20 cellular contexts compared by ENCODE assay signal in the genomic region with DNA sequence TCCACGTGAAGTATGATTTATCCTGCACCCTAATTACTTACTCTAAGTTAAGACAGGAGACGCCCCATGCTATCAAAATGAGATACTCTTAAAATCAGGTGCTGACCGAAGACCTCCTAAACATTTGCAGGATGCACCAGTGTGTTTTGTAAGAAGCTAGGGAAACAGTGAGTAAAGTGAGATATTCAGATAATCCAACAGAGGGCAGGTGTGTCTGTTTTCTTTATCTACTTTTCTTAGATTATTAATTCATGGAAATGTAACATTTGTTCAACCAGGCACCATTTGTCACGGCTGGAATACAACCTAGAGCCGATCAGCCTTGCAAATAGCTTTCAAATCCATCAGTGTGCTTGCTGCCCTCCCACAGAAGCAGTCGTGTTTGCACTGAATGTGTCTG.
A peak's percentile ranks its signal among the peaks of the same experiment; 100 is the strongest.
DNase-seq lines count a peak whose midpoint lies in the region; ATAC-seq and TF ChIP-seq lines count a peak whose summit lies in the region.
"Had no signal": no experiment of that assay in that cellular context is flagged by ENCODE, and none has a peak within 500 bp of the region (broad histone marks: within the 10 kb centered on the region; RNA-seq: fewer than 3 reads in every experiment).

No MANE protein-coding gene starts in this region.

- H3K4me2 ChIP-seq in MM.1S (ENCODE audit: low read depth, low read length) (no peak overlapping the region), mammary epithelial cell (ENCODE audit: insufficient read depth, low read depth, low read length) (no peak overlapping the region), mesenchymal stem cell (ENCODE audit: low read length, poor library complexity, severe bottlenecking) (no peak overlapping the region)

- H3K79me2 ChIP-seq in MM.1S (ENCODE audit: low read length) = no peaks in the 10 kb centered on the region
- H3K79me2 ChIP-seq in mammary epithelial cell (ENCODE audit: insufficient read depth, low read length) = no peaks in the 10 kb centered on the region

- H3K36me3 ChIP-seq in MM.1S (replicated peaks; ENCODE audit: insufficient read depth, low read length) (no peaks in the 10 kb centered on the region), mammary epithelial cell (ENCODE audit: insufficient read depth, low read length) (no peaks in the 10 kb centered on the region), mesenchymal stem cell (ENCODE audit: control insufficient read depth in 1 of 2, insufficient read depth in 2 of 2, low read depth in 1 of 2, low read length in 2 of 2) (no peaks in the 10 kb centered on the region)
- H3K36me3 ChIP-seq: WERI-Rb-1 had no signal

- no peak for DNase-seq in MM.1S
- no peak for DNase-seq in mammary epithelial cell
- DNase-seq in mesenchymal stem cell = peak; percentile 4
- no peak for DNase-seq in COLO668 (lab: John Stamatoyannopoulos, UW; ENCODE audit: unreplicated experiment)
- DNase-seq in NCI-H446 treated with DMSO at 0.1 percent for 48 hours (lab: John Stamatoyannopoulos, UW) = no peak
- DNase-seq: activated CD4-positive, alpha-beta T cell treated with anti-CD3 and anti-CD28 coated beads, Interleukin-2, amount 50 U/mL, for 4 hours; activated T-cell treated with anti-CD3 and anti-CD28 coated beads, Interleukin-2, amount 50 U/mL, for 1 hour; GF-D8; naive thymus-derived CD4-positive, alpha-beta T cell; NCI-H1417 treated with DMSO at 0.1 percent for 48 hours; posterior cingulate gyrus; stimulated activated CD4-positive, alpha-beta T cell treated with anti-CD3 and anti-CD28 coated beads, Interleukin-2, amount 100 ng/mL, for 48 hours; T-helper 1 cell; WERI-Rb-1 had no signal

- no peak overlapping the region for H4K8ac ChIP-seq in mesenchymal stem cell (ENCODE audit: low read length)

- H3K4me1 ChIP-seq in MM.1S (ENCODE audit: low read length) = no peaks in the 10 kb centered on the region
- H3K4me1 ChIP-seq in mammary epithelial cell (ENCODE audit: insufficient read depth, low read length) = no peaks in the 10 kb centered on the region
- H3K4me1 ChIP-seq in mesenchymal stem cell (ENCODE audit: control insufficient read depth, insufficient read depth, low read depth, low read length) = no peaks in the 10 kb centered on the region

- peak; percentile 37 for TF ChIP-seq CTCF in C4-2B (conservative IDR thresholded peaks at IDR 0.05)
- TF ChIP-seq CTCF in MM.1S (IDR thresholded peaks at IDR 0.05; ENCODE audit: low read length) = peak; percentile 18; the same call in 1 of the 2 replicates
- TF ChIP-seq CTCF in mammary epithelial cell (conservative IDR thresholded peaks at IDR 0.05 in 1 of 2, IDR thresholded peaks at IDR 0.05 in 1 of 2; ENCODE audit: extremely low read depth in 1 of 2, insufficient read depth in 1 of 2, low read depth in 1 of 2, low read length in 2 of 2) = peak; percentile 2 to 22

- CTCF ChIA-PET in mammary epithelial cell (lab: Charles Lee; ENCODE audit: low non-redundant PET) = no interaction called here

- dilution Hi-C loops in mammary epithelial cell (cut with HindIII; ENCODE audit: low sequenced_read_pairs) = no loop called here

- H3K4ac ChIP-seq in mesenchymal stem cell (ENCODE audit: low read depth in 1 of 2, low read length in 2 of 2) = no peak overlapping the region

- H3K9me3 ChIP-seq in MM.1S (replicated peaks; ENCODE audit: insufficient read depth, low read length) (no peaks in the 10 kb centered on the region), mammary epithelial cell (replicated peaks; ENCODE audit: insufficient read depth, low read length) (no peaks in the 10 kb centered on the region), mesenchymal stem cell (ENCODE audit: control insufficient read depth, low read length) (no peaks in the 10 kb centered on the region)

- H2BK120ac ChIP-seq in mesenchymal stem cell (ENCODE audit: low read depth, low read length) = no peak overlapping the region

- H3K23ac ChIP-seq in mesenchymal stem cell (ENCODE audit: low read length in 2 of 2) = no peak overlapping the region

- ATAC-seq in HG03108 (IDR thresholded peaks at IDR 0.05; ENCODE audit: unreplicated experiment) (no peak), GM19397 (IDR thresholded peaks at IDR 0.05; ENCODE audit: unreplicated experiment) (no peak)
- ATAC-seq: activated naive CD4-positive, alpha-beta T cell treated with anti-CD3 and anti-CD28 coated beads, Interleukin-2, amount 50 U/mL, for 72 hours; naive thymus-derived CD4-positive, alpha-beta T cell had no signal

- H3K27ac ChIP-seq in C4-2B (no peak overlapping the region), MM.1S (ENCODE audit: low read length) (no peak overlapping the region), mammary epithelial cell (ENCODE audit: insufficient read depth, low read depth, low read length) (no peak overlapping the region), mesenchymal stem cell (ENCODE audit: low read length, poor library complexity, severe bottlenecking) (no peak overlapping the region)
- H3K27ac ChIP-seq: RWPE1, skin epidermis, WERI-Rb-1 had no signal

- no peak overlapping the region for H3K9ac ChIP-seq in MM.1S (ENCODE audit: low read length)
- H3K9ac ChIP-seq in mammary epithelial cell (ENCODE audit: insufficient read depth, low read length) = no peak overlapping the region
- H3K9ac ChIP-seq in mesenchymal stem cell (ENCODE audit: low read length) = no peak overlapping the region

- H4K20me1 ChIP-seq in MM.1S (ENCODE audit: insufficient read depth, low read length) (no peaks in the 10 kb centered on the region), mammary epithelial cell (ENCODE audit: insufficient read depth, low read length) (no peaks in the 10 kb centered on the region)

- no peak overlapping the region for H2BK12ac ChIP-seq in mesenchymal stem cell (ENCODE audit: low read length in 2 of 2)

- H2BK5ac ChIP-seq in mesenchymal stem cell (ENCODE audit: low read depth, low read length, poor library complexity, severe bottlenecking) = no peak overlapping the region

- H4K91ac ChIP-seq in mesenchymal stem cell (ENCODE audit: low read length) = no peak overlapping the region

- in situ Hi-C loops in mammary epithelial cell (cut with MboI; ENCODE audit: low sequenced_read_pairs in 2 of 2) = no loop called here

- intact Hi-C loops in mammary epithelial cell (cut with micrococcal nuclease) = no loop called here

- no peaks in the 10 kb centered on the region for H3K79me1 ChIP-seq in mesenchymal stem cell (replicated peaks; ENCODE audit: low read length, poor library complexity, severe bottlenecking)

- H3K14ac ChIP-seq in mesenchymal stem cell (ENCODE audit: low read length in 2 of 2) = no peak overlapping the region

- no peak overlapping the region for H3K18ac ChIP-seq in mesenchymal stem cell (ENCODE audit: low read depth in 1 of 2, low read length in 2 of 2)

- no peak overlapping the region for H2AK5ac ChIP-seq in mesenchymal stem cell (ENCODE audit: low read length, severe bottlenecking)

- no peak overlapping the region for H2AFZ ChIP-seq in MM.1S (ENCODE audit: low read length)
- H2AFZ ChIP-seq in mammary epithelial cell (ENCODE audit: low read depth, low read length) = no peak overlapping the region
- H2AFZ ChIP-seq in mesenchymal stem cell (ENCODE audit: low read depth, low read length) = no peak overlapping the region

- H3F3A ChIP-seq in MM.1S (ENCODE audit: insufficient read depth, low read length) = no peaks in the 10 kb centered on the region

- no peaks in the 10 kb centered on the region for H3K9me2 ChIP-seq in MM.1S (replicated peaks; ENCODE audit: insufficient read depth, low read length)

- H3K27me3 ChIP-seq in MM.1S (replicated peaks; ENCODE audit: insufficient read depth, low read length) (no peaks in the 10 kb centered on the region), mammary epithelial cell (ENCODE audit: insufficient read depth, low read length) (no peaks in the 10 kb centered on the region), mesenchymal stem cell (ENCODE audit: control insufficient read depth in 1 of 2, insufficient read depth in 1 of 2, low read length in 2 of 2) (peaks cover 0 to 12% of the 10 kb centered on the region in 2 experiments)

- BruUV-seq in mammary epithelial cell (replicated peaks; lab: Mats Ljungman, UMichigan) = no TSS peak

- no peak overlapping the region for H2BK15ac ChIP-seq in mesenchymal stem cell (ENCODE audit: low read depth, poor library complexity, severe bottlenecking)

- 65% methylated on average over 6 of the region's 6 CpGs for WGBS in mammary epithelial cell (ENCODE audit: low coverage, missing lambda C conversion rate)
- 64% methylated on average over 6 of the region's 6 CpGs for WGBS in mesenchymal stem cell

- no peak overlapping the region for H3K4me3 ChIP-seq in MM.1S (ENCODE audit: low read length)
- H3K4me3 ChIP-seq in mammary epithelial cell (replicated peaks in 1 of 3; ENCODE audit: insufficient read depth in 1 of 3, low read depth in 2 of 3, low read length in 3 of 3) = no peak overlapping the region
- H3K4me3 ChIP-seq in mesenchymal stem cell (ENCODE audit: insufficient read depth in 1 of 2, low read depth in 1 of 2, low read length in 2 of 2) = no peak overlapping the region
- H3K4me3 ChIP-seq: skin epidermis had no signal
